Comparison of ENCODE assay signal across 16 cellular contexts in genomic region chr3:81462921-81463320, GRCh38.
DNase-seq lines count a peak whose midpoint lies in the region; TF ChIP-seq lines count a peak whose summit lies in the region.
"Had no signal": no experiment of that assay in that cellular context is flagged by ENCODE, and none has a peak within 500 bp of the region (broad histone marks: within the 10 kb centered on the region; RNA-seq: fewer than 3 reads in every experiment).

No MANE protein-coding gene starts in this region.

- H3K4me3 ChIP-seq in SJCRH30, result no peak overlapping the region
- no peak overlapping the region for H3K4me3 ChIP-seq in hepatocyte

- H3K9me2 ChIP-seq in hepatocyte (replicated peaks; ENCODE audit: insufficient read depth), result no peaks in the 10 kb centered on the region

- H3K79me2 ChIP-seq in hepatocyte, result no peaks in the 10 kb centered on the region

- no peak overlapping the region for H3K27ac ChIP-seq in SJCRH30
- no peak overlapping the region for H3K27ac ChIP-seq in hepatocyte
- H3K27ac ChIP-seq: 22Rv1 had no signal

- TF ChIP-seq CTCF in hepatocyte (IDR thresholded peaks at IDR 0.05; ENCODE audit: poor library complexity), result no peak

- no peak overlapping the region for H2AFZ ChIP-seq in hepatocyte

- DNase-seq in DMS53 (lab: John Stamatoyannopoulos, UW) (peak; percentile 30), DMS53 treated with DMSO at 0.1 percent for 48 hours (lab: John Stamatoyannopoulos, UW; ENCODE audit: unreplicated experiment) (no peak), LHCN-M2 (ENCODE audit: low read depth) (peak; percentile 9), SJCRH30 (peak; percentile 20 to 42), hepatocyte (ENCODE audit: low spot score) (peak; percentile 15), nucleus accumbens (lab: John Stamatoyannopoulos, UW) (no peak), AG08396 (ENCODE audit: low spot score) (no peak), DMS153 (lab: John Stamatoyannopoulos, UW) (no peak)
- DNase-seq: C1 segment of cervical spinal cord, COR-L47, DMS79, GOT3, MV-4-11, NCI-H1694, NCI-H2227 treated with DMSO at 0.1 percent for 48 hours had no signal

- no peaks in the 10 kb centered on the region for H4K20me1 ChIP-seq in hepatocyte (ENCODE audit: insufficient read depth, poor library complexity, severe bottlenecking)

- H3K36me3 ChIP-seq in SJCRH30 (no peaks in the 10 kb centered on the region), hepatocyte (replicated peaks; ENCODE audit: insufficient read depth, low read depth) (no peaks in the 10 kb centered on the region)

- H3K4me1 ChIP-seq in SJCRH30 (0 out of 2 replicates have a peak, but pooled peaks cover 2% of the 10 kb centered on the region), hepatocyte (ENCODE audit: insufficient read depth) (no peaks in the 10 kb centered on the region)

- H3K27me3 ChIP-seq in SJCRH30 (no peaks in the 10 kb centered on the region), hepatocyte (no peaks in the 10 kb centered on the region)

- H3K9me3 ChIP-seq in SJCRH30 (replicated peaks), result no peaks in the 10 kb centered on the region
- no peaks in the 10 kb centered on the region for H3K9me3 ChIP-seq in hepatocyte (ENCODE audit: low read depth)

- WGBS in hepatocyte (ENCODE audit: low lambda C conversion rate, missing lambda C conversion rate), result 66% methylated on average over 4 of the region's 4 CpGs

- no peak overlapping the region for H3K4me2 ChIP-seq in hepatocyte

Comparison
In these comparisons a context has a peak if more than half of its experiments do, and no peak if none do; other contexts are left out.
1. DNase-seq: peak in DMS53 (single experiment), LHCN-M2 (single experiment), SJCRH30 (2 of 2) and hepatocyte (single experiment); none in DMS53 treated with DMSO at 0.1 percent for 48 hours (single experiment), nucleus accumbens (0 of 56), AG08396 (single experiment) and DMS153 (single experiment).